In genomic region chr19:44164327-44164672, GRCh38 we compare ENCODE assay signal across 8 cellular contexts. TPM values are rescaled to one million over a fixed set of nuclear protein-coding genes. Genes with fewer than 3 reads are reported as not detected.
A peak's percentile ranks its signal among the peaks of the same experiment; 100 is the strongest.
DNase-seq lines count a peak whose midpoint lies in the region; ATAC-seq, FAIRE-seq and TF ChIP-seq lines count a peak whose summit lies in the region.

No MANE protein-coding gene starts in this region.

- FAIRE-seq in small intestine (lab: Jason Lieb, UNC): no peak

- WGBS in small intestine, 3 donors: 53 to 66% (median 65%) methylated on average over 3 of the region's 3 CpGs

- no peak for TF ChIP-seq POLR2A in Peyer's patch (IDR thresholded peaks at IDR 0.05)

- peak overlapping the region; percentile 64 to 88 (median 78) for H3K4me3 ChIP-seq in Peyer's patch
- peak overlapping the region; percentile 97 for H3K4me3 ChIP-seq in fibroblast of the aortic adventitia (ENCODE audit: low read depth, low read length)
- peak overlapping the region; percentile 60 to 69 for H3K4me3 ChIP-seq in small intestine (ENCODE audit: low read depth in 1 of 2, low read length in 2 of 2)

- H3K36me3 ChIP-seq in Peyer's patch (peaks cover 0 to 27% (median 0%) of the 10 kb centered on the region in 3 donors), small intestine (ENCODE audit: control insufficient read depth in 2 of 2, insufficient read depth in 2 of 2, low read length in 2 of 2) (peaks cover 5 to 7% of the 10 kb centered on the region in 2 donors)

- H3K4me1 ChIP-seq in Peyer's patch (peaks cover 0 to 15% (median 3%) of the 10 kb centered on the region in 4 donors), small intestine (ENCODE audit: control insufficient read depth in 2 of 2, insufficient read depth in 1 of 2, low read depth in 1 of 2, low read length in 1 of 2) (no peaks in the 10 kb centered on the region)

- peak overlapping the region; percentile 77 to 85 (median 79) for H3K27ac ChIP-seq in Peyer's patch
- peak overlapping the region; percentile 22 to 92 for H3K27ac ChIP-seq in small intestine (ENCODE audit: low read depth in 1 of 2, low read length in 1 of 2)

- H3K27me3 ChIP-seq in Peyer's patch (no peaks in the 10 kb centered on the region), small intestine (ENCODE audit: control insufficient read depth in 2 of 2, insufficient read depth in 2 of 2, low read length in 2 of 2) (no peaks in the 10 kb centered on the region)

- DNase-seq in Peyer's patch (no peak), fibroblast of the aortic adventitia (ENCODE audit: low read depth) (no peak), small intestine (no peak), NCI-H345 treated with DMSO at 0.1 percent for 48 hours (lab: John Stamatoyannopoulos, UW; ENCODE audit: unreplicated experiment) (no peak), AG20443 (ENCODE audit: low spot score) (no peak)
- DNase-seq in central memory CD4-positive, alpha-beta T cell: no peak

- H3K9me3 ChIP-seq in Peyer's patch (peaks cover 0 to 31% (median 2%) of the 10 kb centered on the region in 4 donors), small intestine (ENCODE audit: control insufficient read depth, low read depth) (no peaks in the 10 kb centered on the region)

- no peak for TF ChIP-seq CTCF in Peyer's patch (IDR thresholded peaks at IDR 0.05)
- TF ChIP-seq CTCF in fibroblast of the aortic adventitia (IDR thresholded peaks at IDR 0.05; ENCODE audit: insufficient read depth, low read length): no peak

- peak; percentile 14 for ATAC-seq in GM19035 (IDR thresholded peaks at IDR 0.05; ENCODE audit: unreplicated experiment)
- ATAC-seq in GM21825 (IDR thresholded peaks at IDR 0.05; ENCODE audit: unreplicated experiment): no peak

RNA-seq across cellular contexts. Expression of gene ZNF226, which starts 0.6 kb away (rescaled TPM):
- 10 to 100 TPM; 21.3 to 25.6 (median 23.2) TPM for total RNA-seq in Peyer's patch
- total RNA-seq in fibroblast of the aortic adventitia (ENCODE audit: low replicate concordance): 28.7 and 30.7 TPM in 2 replicates
- polyA plus RNA-seq in small intestine: 10 to 100 TPM; 13.6 to 22.6 (median 17.3) TPM

RNA-seq across cellular contexts. Expression of gene ZNF234, which starts 22.9 kb away (rescaled TPM):
- total RNA-seq in Peyer's patch (10 to 100 TPM in 2 of 4 donors, 1 to 10 TPM in 2; 4.2 to 14.9 (median 10.3) TPM), fibroblast of the aortic adventitia (ENCODE audit: low replicate concordance) (5.6 and 10.6 TPM in 2 replicates)
- 1 to 10 TPM; 1.6 to 2.6 (median 2.2) TPM for polyA plus RNA-seq in small intestine

RNA-seq across cellular contexts. Expression of gene ZNF227, which starts 48.0 kb away (rescaled TPM):
- total RNA-seq in Peyer's patch (10 to 100 TPM in 3 of 4 donors, 1 to 10 TPM in 1; 9.9 to 18.2 (median 14.2) TPM), fibroblast of the aortic adventitia (ENCODE audit: low replicate concordance) (14.1 and 18.3 TPM in 2 replicates)
- polyA plus RNA-seq in small intestine: 1 to 10 TPM; 3.8 to 5.8 (median 4.3) TPM

RNA-seq across cellular contexts. Expression of gene ZNF225, which starts 51.1 kb away (rescaled TPM):
- total RNA-seq in Peyer's patch (10 to 100 TPM in 1 of 4 donors, 1 to 10 TPM in 3; 3.3 to 14.0 (median 5.1) TPM), fibroblast of the aortic adventitia (ENCODE audit: low replicate concordance) (6.1 and 10.8 TPM in 2 replicates)
- polyA plus RNA-seq in small intestine: 1 to 10 TPM; 1.4 to 1.9 (median 1.8) TPM
